ENCODE assay signal across 21 cellular contexts in the genomic region with DNA sequence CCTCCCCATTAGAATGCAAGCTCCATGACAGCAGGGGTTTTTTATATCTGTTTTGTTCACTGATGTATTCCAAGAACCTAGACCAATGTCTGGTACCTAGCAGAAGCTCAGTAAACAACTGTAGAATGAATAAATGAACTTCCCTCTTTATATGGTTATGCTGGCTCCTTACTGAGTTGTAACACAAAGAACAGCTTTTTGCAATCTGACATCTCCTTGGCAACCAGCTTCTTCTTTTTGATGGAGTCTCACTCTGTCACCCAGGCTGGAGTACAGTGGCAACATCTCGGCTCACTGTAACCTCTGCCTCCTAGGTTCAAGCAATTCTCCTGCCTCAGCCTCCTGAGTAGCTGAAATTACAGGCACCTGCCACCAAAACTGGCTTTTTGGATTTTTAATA. TPM values are rescaled to one million over a fixed set of nuclear protein-coding genes. Genes with fewer than 3 reads are reported as not detected.
DNase-seq lines count a peak whose midpoint lies in the region; ATAC-seq and TF ChIP-seq lines count a peak whose summit lies in the region.
"Had no signal": no experiment of that assay in that cellular context is flagged by ENCODE, and none has a peak within 500 bp of the region (broad histone marks: within the 10 kb centered on the region; RNA-seq: fewer than 3 reads in every experiment).

No MANE protein-coding gene starts in this region.

- no peaks in the 10 kb centered on the region for H3K9me3 ChIP-seq in PC-3 (ENCODE audit: low read length)
- H3K9me3 ChIP-seq: HAP-1 had no signal

- H4K20me1 ChIP-seq in PC-3 (ENCODE audit: low read length): no peaks in the 10 kb centered on the region

- peak overlapping the region; percentile 86 for H3K27ac Mint-ChIP-seq in activated naive CD4-positive, alpha-beta T cell treated with anti-CD3 and anti-CD28 coated beads for 36 hours
- peak overlapping the region; percentile 2 to 18 for H3K27ac Mint-ChIP-seq in activated naive CD4-positive, alpha-beta T cell treated with anti-CD3 and anti-CD28 coated beads, Interleukin-2, amount 50 U/mL, for 72 hours
- H3K27ac Mint-ChIP-seq in stimulated activated memory B cell treated with anti-CD40 and anti-IgM and Interleukin-4, amounts not matched to agents 10 μg/mL and 1 μg/mL and 100 μg/mL, for 72 hours: peak overlapping the region; percentile 17

- peaks cover 5% of the 10 kb centered on the region; the same call in 1 of the 2 replicates for H3K36me3 ChIP-seq in PC-3 (ENCODE audit: low read depth, low read length)

- peaks cover 17% of the 10 kb centered on the region for H3K36me3 Mint-ChIP-seq in activated naive CD4-positive, alpha-beta T cell treated with anti-CD3 and anti-CD28 coated beads for 36 hours (ENCODE audit: low read depth)
- H3K36me3 Mint-ChIP-seq in activated naive CD4-positive, alpha-beta T cell treated with anti-CD3 and anti-CD28 coated beads, Interleukin-2, amount 50 U/mL, for 72 hours: peaks cover 10 to 14% of the 10 kb centered on the region in 2 donors
- peaks cover 44% of the 10 kb centered on the region for H3K36me3 Mint-ChIP-seq in stimulated activated memory B cell treated with anti-CD40 and anti-IgM and Interleukin-4, amounts not matched to agents 10 μg/mL and 1 μg/mL and 100 μg/mL, for 72 hours

- TF ChIP-seq CTCF in NB4 (IDR thresholded peaks at IDR 0.05; ENCODE audit: low read depth, low read length): no peak
- TF ChIP-seq CTCF in PC-3 (conservative IDR thresholded peaks at IDR 0.05; ENCODE audit: low read depth, low read length): no peak
- TF ChIP-seq CTCF in GM13976 (IDR thresholded peaks at IDR 0.05; ENCODE audit: borderline replicate concordance, control extremely low read depth, extremely low read depth, insufficient read depth, missing control alignments): no peak

- intact Hi-C loops in activated naive CD4-positive, alpha-beta T cell treated with anti-CD3 and anti-CD28 coated beads for 36 hours (cut with micrococcal nuclease): loop anchor here (5.0 kb wide), 1 partner anchor 349 kb away; a partner anchor contains a TSS
- intact Hi-C loops in PC-3 (cut with micrococcal nuclease): no loop called here

- no peak for ATAC-seq in activated naive CD4-positive, alpha-beta T cell treated with anti-CD3 and anti-CD28 coated beads, Interleukin-2, amount 50 U/mL, for 72 hours
- peak; percentile 34 for ATAC-seq in stimulated activated memory B cell treated with anti-CD40 and anti-IgM and Interleukin-4, amounts not matched to agents 10 μg/mL and 1 μg/mL and 100 μg/mL, for 72 hours
- no peak for ATAC-seq in PC-3
- no peak for ATAC-seq in GM21381 (IDR thresholded peaks at IDR 0.05; ENCODE audit: unreplicated experiment)

- no peaks in the 10 kb centered on the region for H3K27me3 ChIP-seq in PC-3 (ENCODE audit: low read length)

- H3F3A ChIP-seq in PC-3 (ENCODE audit: low read length, unreplicated experiment): no peaks in the 10 kb centered on the region

- H3K4me2 ChIP-seq in PC-3 (ENCODE audit: low read length): no peak overlapping the region

- no peak overlapping the region for H3K4me3 Mint-ChIP-seq in activated naive CD4-positive, alpha-beta T cell treated with anti-CD3 and anti-CD28 coated beads for 36 hours
- no peak overlapping the region for H3K4me3 Mint-ChIP-seq in stimulated activated memory B cell treated with anti-CD40 and anti-IgM and Interleukin-4, amounts not matched to agents 10 μg/mL and 1 μg/mL and 100 μg/mL, for 72 hours

- no peak overlapping the region for H2AFZ ChIP-seq in PC-3 (ENCODE audit: low read length)
- H2AFZ ChIP-seq: parathyroid adenoma had no signal

- no peaks in the 10 kb centered on the region for H3K9me2 ChIP-seq in PC-3 (replicated peaks; ENCODE audit: low read length)

- H3K79me2 ChIP-seq in PC-3 (ENCODE audit: low read length): no peaks in the 10 kb centered on the region
- H3K79me2 ChIP-seq: parathyroid adenoma had no signal

- BruUV-seq in PC-3 (replicated peaks; lab: Mats Ljungman, UMichigan): no TSS peak

- no peak overlapping the region for H3K9ac ChIP-seq in PC-3 (ENCODE audit: low read length)
- H3K9ac ChIP-seq: parathyroid adenoma had no signal

- no peaks in the 10 kb centered on the region for H3K4me1 ChIP-seq in PC-3 (ENCODE audit: insufficient read depth, low read length)
- H3K4me1 ChIP-seq: HAP-1, parathyroid adenoma had no signal

- peaks cover 49% of the 10 kb centered on the region for H3K4me1 Mint-ChIP-seq in activated naive CD4-positive, alpha-beta T cell treated with anti-CD3 and anti-CD28 coated beads for 36 hours (ENCODE audit: low read depth)
- H3K4me1 Mint-ChIP-seq in stimulated activated memory B cell treated with anti-CD40 and anti-IgM and Interleukin-4, amounts not matched to agents 10 μg/mL and 1 μg/mL and 100 μg/mL, for 72 hours: peaks cover 47% of the 10 kb centered on the region

- H3K27ac ChIP-seq in PC-3 (ENCODE audit: low read length): no peak overlapping the region
- H3K27ac ChIP-seq: parathyroid adenoma had no signal

- POLR2A ChIA-PET in PC-3 (lab: Charles Lee; ENCODE audit: unreplicated experiment): no interaction called here

- no peak for DNase-seq in activated naive CD4-positive, alpha-beta T cell treated with anti-CD3 and anti-CD28 coated beads for 36 hours
- DNase-seq in activated naive CD4-positive, alpha-beta T cell (lab: John Stamatoyannopoulos, UW): no peak
- peak; percentile 52 for DNase-seq in NB4 (ENCODE audit: low read depth)
- DNase-seq in activated naive CD4-positive, alpha-beta T cell treated with anti-CD3 and anti-CD28 coated beads, Interleukin-2, amount 50 U/mL, for 72 hours (ENCODE audit: low spot score in 2 of 2): no peak
- no peak for DNase-seq in PC-3
- DNase-seq in GM13976 (ENCODE audit: low spot score): no peak
- DNase-seq: activated CD4-positive, alpha-beta T cell treated with anti-CD3 and anti-CD28 coated beads, Interleukin-2, amount 50 U/mL, for 4 hours; effector CD8-positive, alpha-beta T cell; GDM1; NCI-H2029 treated with DMSO at 0.1 percent for 48 hours; NCI-H526; RPMI8226; small intestine had no signal

- in situ Hi-C loops in GM13976 (cut with MboI; ENCODE audit: low sequenced_read_pairs, unreplicated experiment): loop anchor here (10.0 kb wide), 1 partner anchor 204 kb away; no protein-coding TSS in a partner anchor

- H3K9me3 Mint-ChIP-seq in activated naive CD4-positive, alpha-beta T cell treated with anti-CD3 and anti-CD28 coated beads for 36 hours: no peaks in the 10 kb centered on the region
- no peaks in the 10 kb centered on the region for H3K9me3 Mint-ChIP-seq in activated naive CD4-positive, alpha-beta T cell treated with anti-CD3 and anti-CD28 coated beads, Interleukin-2, amount 50 U/mL, for 72 hours
- no peaks in the 10 kb centered on the region for H3K9me3 Mint-ChIP-seq in stimulated activated memory B cell treated with anti-CD40 and anti-IgM and Interleukin-4, amounts not matched to agents 10 μg/mL and 1 μg/mL and 100 μg/mL, for 72 hours

- CTCF ChIA-PET in activated naive CD4-positive, alpha-beta T cell treated with anti-CD3 and anti-CD28 coated beads for 36 hours (lab: Charles Lee): interaction anchor here (0.6 to 10.4 kb wide), 4 partner anchors 8 to 246 kb away, joined by 3 to 114 read pairs (median 4); a partner anchor contains a TSS
- CTCF ChIA-PET in PC-3 (lab: Charles Lee): no interaction called here

- no peaks in the 10 kb centered on the region for H3K27me3 Mint-ChIP-seq in activated naive CD4-positive, alpha-beta T cell treated with anti-CD3 and anti-CD28 coated beads for 36 hours (ENCODE audit: low read depth)
- H3K27me3 Mint-ChIP-seq in stimulated activated memory B cell treated with anti-CD40 and anti-IgM and Interleukin-4, amounts not matched to agents 10 μg/mL and 1 μg/mL and 100 μg/mL, for 72 hours: no peaks in the 10 kb centered on the region

- TF ChIP-seq POLR2A in NB4 (IDR thresholded peaks at IDR 0.05; ENCODE audit: extremely low read depth, insufficient read length): no peak

- H3K4me3 ChIP-seq in NB4 (ENCODE audit: low read depth, low read length) (no peak overlapping the region), PC-3 (ENCODE audit: low read length) (no peak overlapping the region)
- H3K4me3 ChIP-seq: HAP-1 had no signal

RNA-seq across cellular contexts. Expression of a gene that starts 13.6 kb away (rescaled TPM):
- total RNA-seq in activated naive CD4-positive, alpha-beta T cell treated with anti-CD3 and anti-CD28 coated beads for 36 hours: 10 to 100 TPM; 10.7 to 10.8 TPM
- 10 to 100 TPM; 16.3 to 16.9 TPM for total RNA-seq in activated naive CD4-positive, alpha-beta T cell treated with anti-CD3 and anti-CD28 coated beads, Interleukin-2, amount 50 U/mL, for 72 hours
- 7.5 and 14.3 TPM in 2 replicates for total RNA-seq in PC-3 (2014; rRNA removed)

RNA-seq across cellular contexts. Expression of a gene that starts 29.2 kb away (rescaled TPM):
- total RNA-seq in activated naive CD4-positive, alpha-beta T cell treated with anti-CD3 and anti-CD28 coated beads for 36 hours: 1 to 10 TPM; 1.8 to 1.9 TPM
- 1 to 10 TPM; 1.9 to 2.1 TPM for total RNA-seq in activated naive CD4-positive, alpha-beta T cell treated with anti-CD3 and anti-CD28 coated beads, Interleukin-2, amount 50 U/mL, for 72 hours
- total RNA-seq in PC-3 (2014; rRNA removed): not detected in 2 replicates
- total RNA-seq: HT-29, kidney epithelial cell had no signal

RNA-seq across cellular contexts. Expression of a gene that starts 55.7 kb away (rescaled TPM):
- under 1 TPM; 0.10 TPM for total RNA-seq in activated naive CD4-positive, alpha-beta T cell treated with anti-CD3 and anti-CD28 coated beads for 36 hours
- total RNA-seq in activated naive CD4-positive, alpha-beta T cell treated with anti-CD3 and anti-CD28 coated beads, Interleukin-2, amount 50 U/mL, for 72 hours: under 1 TPM; 0.06 to 0.07 TPM
- total RNA-seq in PC-3 (2014; rRNA removed): not detected in 2 replicates
- total RNA-seq: HT-29, mucosa of gallbladder, urinary bladder had no signal

Comparison
In these comparisons a context has a peak if more than half of its experiments do, and no peak if none do; other contexts are left out.
1. H3K27ac Mint-ChIP-seq: peak in every context shown above with its lines; median percentile 86 in activated naive CD4-positive, alpha-beta T cell treated with anti-CD3 and anti-CD28 coated beads for 36 hours; 17 in stimulated activated memory B cell treated with anti-CD40 and anti-IgM and Interleukin-4, amounts not matched to agents 10 μg/mL and 1 μg/mL and 100 μg/mL, for 72 hours; 10 in activated naive CD4-positive, alpha-beta T cell treated with anti-CD3 and anti-CD28 coated beads, Interleukin-2, amount 50 U/mL, for 72 hours.